ENCODE assay signal across 8 cellular contexts in genomic region chr1:207823880-207824566, GRCh38.
A peak's percentile ranks its signal among the peaks of the same experiment; 100 is the strongest.
DNase-seq lines count a peak whose midpoint lies in the region; ATAC-seq and TF ChIP-seq lines count a peak whose summit lies in the region.

No MANE protein-coding gene starts in this region.

- no peaks in the 10 kb centered on the region for H3K27me3 ChIP-seq in cardiac muscle cell

- TF ChIP-seq CTCF in cardiac muscle cell (IDR thresholded peaks at IDR 0.05; ENCODE audit: low read depth, low read length), result peak; percentile 64

- WGBS in adipose tissue, 3 donors, result 10 to 15% (median 11%) methylated on average over 9 of the region's 9 CpGs

- no peaks in the 10 kb centered on the region for H3K9me3 ChIP-seq in cardiac muscle cell (ENCODE audit: low read depth)

- intact Hi-C loops in posterior cingulate gyrus (cut with DNase I), result no loop called here

- DNase-seq in NCI-H526 (lab: John Stamatoyannopoulos, UW), result peak; percentile 1 to 2
- DNase-seq in NCI-H526 treated with DMSO at 0.1 percent for 48 hours (lab: John Stamatoyannopoulos, UW), result no peak
- peak; percentile 95 for DNase-seq in SKM-1 treated with dmso at 0.1 percent for 144 hours (lab: John Stamatoyannopoulos, UW; ENCODE audit: unreplicated experiment)
- peak; percentile 87 to 98 for DNase-seq in cardiac muscle cell (ENCODE audit: low read depth in 1 of 2, low spot score in 1 of 2)
- DNase-seq in posterior cingulate gyrus, result peak; percentile 63 to 96 (median 77)
- DNase-seq in ureter (ENCODE audit: low spot score), result peak; percentile 90

- peaks cover 6% of the 10 kb centered on the region for H3K4me1 ChIP-seq in cardiac muscle cell (ENCODE audit: low read depth)

- peak; percentile 30 for ATAC-seq in HG03159 (IDR thresholded peaks at IDR 0.05; ENCODE audit: unreplicated experiment)

- H3K4me3 ChIP-seq in cardiac muscle cell, result no peak overlapping the region

- H3K27ac ChIP-seq in adipose tissue (ENCODE audit: low read depth, low read length) (peak overlapping the region; percentile 84), cardiac muscle cell (no peak overlapping the region)

- no peaks in the 10 kb centered on the region for H3K36me3 ChIP-seq in cardiac muscle cell
